In genomic region chr1:208577381-208577905, GRCh38 we compare ENCODE assay signal across 24 cellular contexts.
"Had no signal": no experiment of that assay in that cellular context is flagged by ENCODE, and none has a peak within 500 bp of the region (broad histone marks: within the 10 kb centered on the region; RNA-seq: fewer than 3 reads in every experiment).

No MANE protein-coding gene starts in this region.

- H3K27ac ChIP-seq: cardiac muscle cell, colonic mucosa, heart left ventricle, ovary, sigmoid colon, upper lobe of left lung, vagina had no signal

- H3K4me3 ChIP-seq: cardiac muscle cell, colonic mucosa, heart left ventricle, ovary, sigmoid colon, upper lobe of left lung, vagina had no signal

- H3K27me3 ChIP-seq: cardiac muscle cell, colonic mucosa, heart left ventricle, ovary, sigmoid colon, upper lobe of left lung, vagina had no signal

- H3K9me3 ChIP-seq: colonic mucosa, heart left ventricle, ovary, sigmoid colon, upper lobe of left lung, vagina had no signal

- H3K36me3 ChIP-seq: cardiac muscle cell, colonic mucosa, heart left ventricle, ovary, sigmoid colon, upper lobe of left lung, vagina had no signal

- H3K4me1 ChIP-seq: colonic mucosa, sigmoid colon, upper lobe of left lung, vagina had no signal

- DNase-seq: activated B cell treated with CpG ODN at 0.5 μM for 24 hours; activated CD4-positive, alpha-beta T cell treated with anti-CD3 and anti-CD28 coated beads, Interleukin-2, amount 50 U/mL, for 1 hour; activated CD8-positive, alpha-beta T cell treated with anti-CD3 and anti-CD28 coated beads for 36 hours; activated gamma-delta T cell treated with Interleukin-2 at 50 U/mL for 16 hours; activated naive CD8-positive, alpha-beta T cell treated with anti-CD3 and anti-CD28 coated beads, Interleukin-2, amount 50 U/mL, for 24 hours; activated T-cell treated with anti-CD3 and anti-CD28 coated beads, Interleukin-2, amount 50 U/mL, for 4 hours; aorta; cerebellar nuclear complex; colonic mucosa; effector memory CD4-positive, alpha-beta T cell; erythroblast; heart left ventricle; immature natural killer cell; mammary epithelial cell; naive B cell; nephron progenitor cell; ovary; sigmoid colon; small intestine; stimulated activated CD4-positive, alpha-beta T cell treated with anti-CD3 and anti-CD28 coated beads, Interleukin-4, amount 100 ng/mL, for 24 hours; T-helper 2 cell; upper lobe of left lung had no signal
